ENCODE assay signal across 33 cellular contexts in genomic region chr5:112317866-112318265, GRCh38.
"Had no signal": no experiment of that assay in that cellular context is flagged by ENCODE, and none has a peak within 500 bp of the region (broad histone marks: within the 10 kb centered on the region; RNA-seq: fewer than 3 reads in every experiment).

No MANE protein-coding gene starts in this region.

- DNase-seq: activated B cell treated with CpG ODN at 0.5 μM for 24 hours; activated CD4-positive, alpha-beta memory T cell treated with anti-CD3 and anti-CD28 coated beads for 36 hours; activated CD4-positive, alpha-beta T cell treated with anti-CD3 and anti-CD28 coated beads for 4 hours; activated CD4-positive, alpha-beta T cell treated with anti-CD3 and anti-CD28 coated beads, Interleukin-2, amount 10 ng/mL, durations not matched to agents 24 days and 14 days; activated CD4-positive, alpha-beta T cell treated with anti-CD3 and anti-CD28 coated beads, Interleukin-2, amount 50 U/mL, for 1 hour; activated CD4-positive, alpha-beta T cell treated with anti-CD3 and anti-CD28 coated beads, Interleukin-2, amount 50 U/mL, for 4 hours; activated CD4-positive, CD25-positive, alpha-beta regulatory T cell treated with anti-CD3 and anti-CD28 coated beads, Interleukin-2, amount 50 U/mL, for 72 hours; activated CD8-positive, alpha-beta memory T cell treated with anti-CD3 and anti-CD28 coated beads, Interleukin-2, amount 50 U/mL, for 4 hours; activated CD8-positive, alpha-beta T cell treated with anti-CD3 and anti-CD28 coated beads for 36 hours; activated effector memory CD4-positive, alpha-beta T cell treated with anti-CD3 and anti-CD28 coated beads, Interleukin-2, amount 50 U/mL, for 16 hours; activated gamma-delta T cell treated with Interleukin-2 at 50 U/mL for 16 hours; activated naive CD4-positive, alpha-beta T cell; activated naive CD4-positive, alpha-beta T cell treated with anti-CD3 and anti-CD28 coated beads for 36 hours; activated naive CD4-positive, alpha-beta T cell treated with anti-CD3 and anti-CD28 coated beads, Interleukin-2, amount 50 U/mL, for 16 hours; activated naive CD8-positive, alpha-beta T cell treated with anti-CD3 and anti-CD28 coated beads for 36 hours; activated T-cell treated with anti-CD3 and anti-CD28 coated beads for 4 hours; activated T-cell treated with anti-CD3 and anti-CD28 coated beads, Interleukin-2, amount 50 U/mL, for 1 hour; activated T-cell treated with anti-CD3 and anti-CD28 coated beads, Interleukin-2, amount 50 U/mL, for 4 hours; activated T-cell treated with anti-CD3 and anti-CD28 coated beads, Interleukin-2, amount 50 U/mL, for 72 hours; adrenal gland; amniotic stem cell; aorta; body of pancreas; brain microvascular endothelial cell; caudate nucleus; cerebellar nuclear complex; T-cell; T-helper 17 cell had no signal

- H3K27ac ChIP-seq: adrenal gland, body of pancreas, brain microvascular endothelial cell, breast epithelium, cardiac muscle cell, VCaP had no signal

- H3K4me1 ChIP-seq: breast epithelium had no signal

- H3K4me3 ChIP-seq: adrenal gland, body of pancreas, breast epithelium, cardiac muscle cell had no signal

- H3K27me3 ChIP-seq: adrenal gland, body of pancreas, brain microvascular endothelial cell, breast epithelium, cardiac muscle cell had no signal

- H3K9me3 ChIP-seq: adrenal gland, body of pancreas, breast epithelium had no signal

- ATAC-seq: activated CD8-positive, alpha-beta T cell treated with anti-CD3 and anti-CD28 coated beads for 36 hours; activated naive CD4-positive, alpha-beta T cell treated with anti-CD3 and anti-CD28 coated beads, Interleukin-2, amount 50 U/mL, for 72 hours; activated T-cell treated with anti-CD3 and anti-CD28 coated beads, Interleukin-2, amount 50 U/mL, for 4 hours; activated T-cell treated with anti-CD3 and anti-CD28 coated beads, Interleukin-2, amount 50 U/mL, for 72 hours; activated T-helper 17 cell treated with anti-CD3 and anti-CD28 coated beads, Interleukin-2, amount 50 U/mL, for 72 hours; body of pancreas; T-cell; T-helper 17 cell had no signal

- H3K36me3 ChIP-seq: adrenal gland, brain microvascular endothelial cell, breast epithelium, cardiac muscle cell had no signal
